Comparison of ENCODE assay signal across 11 cellular contexts in genomic region chr18:79798999-79799370, GRCh38. TPM values are rescaled to one million over a fixed set of nuclear protein-coding genes. Genes with fewer than 3 reads are reported as not detected.
DNase-seq lines count a peak whose midpoint lies in the region; ATAC-seq, FAIRE-seq and TF ChIP-seq lines count a peak whose summit lies in the region.
"Had no signal": no experiment of that assay in that cellular context is flagged by ENCODE, and none has a peak within 500 bp of the region (broad histone marks: within the 10 kb centered on the region; RNA-seq: fewer than 3 reads in every experiment).

No MANE protein-coding gene starts in this region.

- H3K9me3 ChIP-seq in HUES48 (ENCODE audit: control insufficient read depth, insufficient read depth, low read length), result no peaks in the 10 kb centered on the region
- no peaks in the 10 kb centered on the region for H3K9me3 ChIP-seq in endothelial cell of umbilical vein (replicated peaks; ENCODE audit: control insufficient read depth, insufficient read depth, low read length)
- no peaks in the 10 kb centered on the region for H3K9me3 ChIP-seq in neural cell (ENCODE audit: low read length)

- H3K79me2 ChIP-seq in ACC112 (ENCODE audit: control insufficient read depth, insufficient read depth, low read length, unreplicated experiment) (no peaks in the 10 kb centered on the region), endothelial cell of umbilical vein (ENCODE audit: control insufficient read depth, insufficient read depth, low read length) (no peaks in the 10 kb centered on the region), neural cell (replicated peaks; ENCODE audit: insufficient read depth, low read length) (no peaks in the 10 kb centered on the region)

- H3K36me3 ChIP-seq in ACC112 (ENCODE audit: insufficient read depth, low read length), result no peaks in the 10 kb centered on the region
- no peaks in the 10 kb centered on the region for H3K36me3 ChIP-seq in HUES48 (ENCODE audit: control insufficient read depth, insufficient read depth, low read length)
- H3K36me3 ChIP-seq in endothelial cell of umbilical vein (ENCODE audit: control insufficient read depth in 2 of 2, extremely low read depth in 1 of 2, insufficient read depth in 2 of 2, low read length in 2 of 2), result no peaks in the 10 kb centered on the region
- no peaks in the 10 kb centered on the region for H3K36me3 ChIP-seq in neural cell (ENCODE audit: insufficient read depth, low read length)

- H3K27me3 ChIP-seq in ACC112 (ENCODE audit: insufficient read depth, low read length) (peaks cover 29% of the 10 kb centered on the region), HUES48 (ENCODE audit: control insufficient read depth, insufficient read depth, low read length) (peaks cover 44% of the 10 kb centered on the region), endothelial cell of umbilical vein (ENCODE audit: control insufficient read depth in 2 of 2, insufficient read depth in 2 of 2, low read length in 2 of 2) (peaks cover 23 to 29% of the 10 kb centered on the region in 2 experiments), neural cell (ENCODE audit: insufficient read depth, low read depth, low read length) (peaks cover 47% of the 10 kb centered on the region)

- H2AFZ ChIP-seq in ACC112 (ENCODE audit: low read length, unreplicated experiment) (no peak overlapping the region), endothelial cell of umbilical vein (ENCODE audit: low read depth, low read length) (no peak overlapping the region), neural cell (ENCODE audit: low read depth, low read length) (no peak overlapping the region)

- intact Hi-C loops in endothelial cell of umbilical vein (cut with micrococcal nuclease), result loop anchor here (10.0 kb wide), 1 partner anchor 156 kb away; the partner anchor contains the start of gene SLC66A2

- peaks cover 21% of the 10 kb centered on the region for H3K4me1 ChIP-seq in ACC112 (ENCODE audit: control insufficient read depth, insufficient read depth, low read length, unreplicated experiment)
- H3K4me1 ChIP-seq in HUES48 (ENCODE audit: control insufficient read depth, insufficient read depth, low read length), result peaks cover 3% of the 10 kb centered on the region; the same call in 1 of the 2 replicates
- peaks cover 2% of the 10 kb centered on the region for H3K4me1 ChIP-seq in endothelial cell of umbilical vein (ENCODE audit: control insufficient read depth, extremely low read depth, insufficient read depth, low read length)

- DNase-seq in endothelial cell of umbilical vein (ENCODE audit: low read depth, low spot score) (no peak), hippocampal formation (lab: John Stamatoyannopoulos, UW) (no peak), NCI-H2227 (lab: John Stamatoyannopoulos, UW; ENCODE audit: unreplicated experiment) (no peak), EL (no peak)
- DNase-seq: activated T-cell treated with anti-CD3 and anti-CD28 coated beads, Interleukin-2, amount 50 U/mL, for 24 hours; NCI-H774; T-helper 17 cell had no signal

- H3K4me3 ChIP-seq in ACC112 (ENCODE audit: low read depth, low read length) (peak overlapping the region; percentile 74), HUES48 (ENCODE audit: low read depth, low read length) (peak overlapping the region; percentile 50), endothelial cell of umbilical vein (replicated peaks in 1 of 3; ENCODE audit: insufficient read depth in 1 of 3, low read depth in 1 of 3, low read length in 3 of 3) (no peak overlapping the region), neural cell (ENCODE audit: low read length) (peak overlapping the region; percentile 67)

- no peaks in the 10 kb centered on the region for H3K9me2 ChIP-seq in neural cell (ENCODE audit: insufficient read depth, low read length)

- no peak for TF ChIP-seq RAD21 in neural cell (conservative IDR thresholded peaks at IDR 0.05)

- no TSS peak for BruUV-seq in endothelial cell of umbilical vein (replicated peaks; lab: Mats Ljungman, UMichigan)

- TF ChIP-seq EP300 in neural cell (conservative IDR thresholded peaks at IDR 0.05; ENCODE audit: poor library complexity, severe bottlenecking), result no peak

- no peaks in the 10 kb centered on the region for H3F3A ChIP-seq in neural cell (ENCODE audit: insufficient read depth, low read length, poor library complexity, severe bottlenecking)

- no peak for TF ChIP-seq POLR2A in endothelial cell of umbilical vein (IDR thresholded peaks at IDR 0.05; ENCODE audit: low read depth, low read length)

- H3K27ac ChIP-seq in ACC112 (ENCODE audit: low read depth, low read length) (no peak overlapping the region), HUES48 (ENCODE audit: low read depth, low read length) (no peak overlapping the region), endothelial cell of umbilical vein (ENCODE audit: insufficient read depth, low read depth, low read length) (no peak overlapping the region), neural cell (ENCODE audit: low read length) (no peak overlapping the region)

- H4K20me1 ChIP-seq in endothelial cell of umbilical vein (replicated peaks; ENCODE audit: control insufficient read depth, extremely low read depth, insufficient read depth, low read length) (no peaks in the 10 kb centered on the region), neural cell (ENCODE audit: insufficient read depth) (no peaks in the 10 kb centered on the region)

- TF ChIP-seq CTCF in endothelial cell of umbilical vein (IDR thresholded peaks at IDR 0.05; ENCODE audit: extremely low read depth in 1 of 2, insufficient read depth in 1 of 2, low read depth in 1 of 2, low read length in 2 of 2), result no peak
- TF ChIP-seq CTCF in neural cell (IDR thresholded peaks at IDR 0.05; ENCODE audit: poor library complexity, severe bottlenecking), result no peak

- H3K9ac ChIP-seq in HUES48 (ENCODE audit: low read depth, low read length) (no peak overlapping the region), endothelial cell of umbilical vein (replicated peaks; ENCODE audit: extremely low read depth, insufficient read depth, low read length) (no peak overlapping the region), neural cell (ENCODE audit: low read length) (no peak overlapping the region)

- no peak for ATAC-seq in GM18870 (IDR thresholded peaks at IDR 0.05; ENCODE audit: unreplicated experiment)
- ATAC-seq: T-helper 17 cell had no signal

- H3K4me2 ChIP-seq in endothelial cell of umbilical vein (ENCODE audit: insufficient read depth, low read length) (no peak overlapping the region), neural cell (ENCODE audit: low read length) (no peak overlapping the region)

- CTCF ChIA-PET in endothelial cell of umbilical vein (lab: Charles Lee), result no interaction called here

- H3K9me1 ChIP-seq in endothelial cell of umbilical vein (replicated peaks; ENCODE audit: control insufficient read depth, extremely low read depth, insufficient read depth, low read length), result no peaks in the 10 kb centered on the region

- POLR2A ChIA-PET in endothelial cell of umbilical vein (lab: Charles Lee), result no interaction called here

- no peak for FAIRE-seq in endothelial cell of umbilical vein (lab: Jason Lieb, UNC)

- dilution Hi-C loops in endothelial cell of umbilical vein (cut with MboI; ENCODE audit: extremely low pct_ligation_motif_present, low sequenced_read_pairs), result no loop called here

TF ChIP-seq in endothelial cell of umbilical vein, 7 proteins besides CTCF, POLR2A, EP300 and RAD21:
- TF ChIP-seq EZH2 (IDR thresholded peaks at IDR 0.05; ENCODE audit: borderline replicate concordance, low read depth, low read length, severe bottlenecking), result peak; percentile 55
- TF ChIP-seq, protein P1, sequence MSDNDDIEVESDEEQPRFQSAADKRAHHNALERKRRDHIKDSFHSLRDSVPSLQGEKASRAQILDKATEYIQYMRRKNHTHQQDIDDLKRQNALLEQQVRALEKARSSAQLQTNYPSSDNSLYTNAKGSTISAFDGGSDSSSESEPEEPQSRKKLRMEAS (IDR thresholded peaks at IDR 0.05; ENCODE audit: insufficient read depth, insufficient read length), result no peak

TF ChIP-seq in neural cell, 6 proteins besides CTCF, POLR2A, EP300 and RAD21 (continues in another document):
- TF ChIP-seq, protein P2, sequence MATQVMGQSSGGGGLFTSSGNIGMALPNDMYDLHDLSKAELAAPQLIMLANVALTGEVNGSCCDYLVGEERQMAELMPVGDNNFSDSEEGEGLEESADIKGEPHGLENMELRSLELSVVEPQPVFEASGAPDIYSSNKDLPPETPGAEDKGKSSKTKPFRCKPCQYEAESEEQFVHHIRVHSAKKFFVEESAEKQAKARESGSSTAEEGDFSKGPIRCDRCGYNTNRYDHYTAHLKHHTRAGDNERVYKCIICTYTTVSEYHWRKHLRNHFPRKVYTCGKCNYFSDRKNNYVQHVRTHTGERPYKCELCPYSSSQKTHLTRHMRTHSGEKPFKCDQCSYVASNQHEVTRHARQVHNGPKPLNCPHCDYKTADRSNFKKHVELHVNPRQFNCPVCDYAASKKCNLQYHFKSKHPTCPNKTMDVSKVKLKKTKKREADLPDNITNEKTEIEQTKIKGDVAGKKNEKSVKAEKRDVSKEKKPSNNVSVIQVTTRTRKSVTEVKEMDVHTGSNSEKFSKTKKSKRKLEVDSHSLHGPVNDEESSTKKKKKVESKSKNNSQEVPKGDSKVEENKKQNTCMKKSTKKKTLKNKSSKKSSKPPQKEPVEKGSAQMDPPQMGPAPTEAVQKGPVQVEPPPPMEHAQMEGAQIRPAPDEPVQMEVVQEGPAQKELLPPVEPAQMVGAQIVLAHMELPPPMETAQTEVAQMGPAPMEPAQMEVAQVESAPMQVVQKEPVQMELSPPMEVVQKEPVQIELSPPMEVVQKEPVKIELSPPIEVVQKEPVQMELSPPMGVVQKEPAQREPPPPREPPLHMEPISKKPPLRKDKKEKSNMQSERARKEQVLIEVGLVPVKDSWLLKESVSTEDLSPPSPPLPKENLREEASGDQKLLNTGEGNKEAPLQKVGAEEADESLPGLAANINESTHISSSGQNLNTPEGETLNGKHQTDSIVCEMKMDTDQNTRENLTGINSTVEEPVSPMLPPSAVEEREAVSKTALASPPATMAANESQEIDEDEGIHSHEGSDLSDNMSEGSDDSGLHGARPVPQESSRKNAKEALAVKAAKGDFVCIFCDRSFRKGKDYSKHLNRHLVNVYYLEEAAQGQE (IDR thresholded peaks at IDR 0.05; ENCODE audit: borderline replicate concordance), result no peak
- TF ChIP-seq POLR2AphosphoS5 (IDR thresholded peaks at IDR 0.05) (no peak), SMC3 (conservative IDR thresholded peaks at IDR 0.05; ENCODE audit: poor library complexity) (no peak), TAF1 (IDR thresholded peaks at IDR 0.05; ENCODE audit: low read depth) (no peak)

RNA-seq across cellular contexts. Expression of gene KCNG2, which starts 1.2 kb away (rescaled TPM):
- not detected in 2 replicates for total RNA-seq in endothelial cell of umbilical vein
- not detected in 2 replicates for polyA plus RNA-seq in endothelial cell of umbilical vein
- polyA plus RNA-seq in endothelial cell of umbilical vein (2011; cell fraction: cytosol; rRNA removed), result not detected in 2 replicates
- not detected in 2 replicates for polyA plus RNA-seq in endothelial cell of umbilical vein (2011; cell fraction: nucleus; rRNA removed)
- not detected in 2 replicates for polyA plus RNA-seq in endothelial cell of umbilical vein (2012)
- polyA minus RNA-seq in endothelial cell of umbilical vein, result not detected in 2 replicates
- polyA minus RNA-seq in endothelial cell of umbilical vein (2011; cell fraction: cytosol; rRNA and poly(A)+ RNA removed), result not detected
- not detected in 2 replicates for polyA minus RNA-seq in endothelial cell of umbilical vein (2011; cell fraction: nucleus; rRNA and poly(A)+ RNA removed)
- polyA plus RNA-seq in neural cell, result not detected in 2 replicates
- not detected in 2 replicates for polyA minus RNA-seq in neural cell
- total RNA-seq: T-helper 17 cell had no signal

Comparison
In these comparisons a context has a peak if more than half of its experiments do, and no peak if none do; other contexts are left out.
1. H3K4me3 ChIP-seq: peak in ACC112 (single experiment), HUES48 (single experiment) and neural cell (single experiment); none in endothelial cell of umbilical vein (0 of 3).